ENCODE assay signal across 11 cellular contexts in genomic region chr15:30080816-30081215, GRCh38. TPM values are rescaled to one million over a fixed set of nuclear protein-coding genes. Genes with fewer than 3 reads are reported as not detected.
"Had no signal": no experiment of that assay in that cellular context is flagged by ENCODE, and none has a peak within 500 bp of the region (broad histone marks: within the 10 kb centered on the region; RNA-seq: fewer than 3 reads in every experiment).

No MANE protein-coding gene starts in this region.

RNA-seq across cellular contexts. Expression of gene GOLGA8J, which starts 1.9 kb away (rescaled TPM):
- total RNA-seq: activated CD4-positive, alpha-beta memory T cell treated with anti-CD3 and anti-CD28 coated beads for 36 hours; activated naive CD4-positive, alpha-beta T cell treated with anti-CD3 and anti-CD28 coated beads for 36 hours; activated T-helper 2 cell treated with anti-CD3 and anti-CD28 coated beads, Interferon-gamma antibody, Interleukin-2, Interleukin-4, amounts not matched to agents 10 μg/mL and 5 μg/mL and 100 μg/mL, durations not matched to agents 14 hours and 24 hours and 36 hours; body of pancreas; kidney epithelial cell; left ventricle myocardium superior; mucosa of gallbladder; posterior vena cava; right atrium auricular region had no signal

RNA-seq across cellular contexts. Expression of gene GOLGA8T, which starts 54.0 kb away (rescaled TPM):
- total RNA-seq: activated CD4-positive, alpha-beta T cell treated with anti-CD3 and anti-CD28 coated beads for 36 hours; activated naive CD4-positive, alpha-beta T cell treated with anti-CD3 and anti-CD28 coated beads for 36 hours; activated T-helper 2 cell treated with anti-CD3 and anti-CD28 coated beads, Interferon-gamma antibody, Interleukin-2, Interleukin-4, amounts not matched to agents 10 μg/mL and 5 μg/mL and 100 μg/mL, durations not matched to agents 14 hours and 24 hours and 36 hours; kidney epithelial cell; posterior vena cava; suprapubic skin had no signal
